8 cellular contexts compared by ENCODE assay signal in the genomic region with DNA sequence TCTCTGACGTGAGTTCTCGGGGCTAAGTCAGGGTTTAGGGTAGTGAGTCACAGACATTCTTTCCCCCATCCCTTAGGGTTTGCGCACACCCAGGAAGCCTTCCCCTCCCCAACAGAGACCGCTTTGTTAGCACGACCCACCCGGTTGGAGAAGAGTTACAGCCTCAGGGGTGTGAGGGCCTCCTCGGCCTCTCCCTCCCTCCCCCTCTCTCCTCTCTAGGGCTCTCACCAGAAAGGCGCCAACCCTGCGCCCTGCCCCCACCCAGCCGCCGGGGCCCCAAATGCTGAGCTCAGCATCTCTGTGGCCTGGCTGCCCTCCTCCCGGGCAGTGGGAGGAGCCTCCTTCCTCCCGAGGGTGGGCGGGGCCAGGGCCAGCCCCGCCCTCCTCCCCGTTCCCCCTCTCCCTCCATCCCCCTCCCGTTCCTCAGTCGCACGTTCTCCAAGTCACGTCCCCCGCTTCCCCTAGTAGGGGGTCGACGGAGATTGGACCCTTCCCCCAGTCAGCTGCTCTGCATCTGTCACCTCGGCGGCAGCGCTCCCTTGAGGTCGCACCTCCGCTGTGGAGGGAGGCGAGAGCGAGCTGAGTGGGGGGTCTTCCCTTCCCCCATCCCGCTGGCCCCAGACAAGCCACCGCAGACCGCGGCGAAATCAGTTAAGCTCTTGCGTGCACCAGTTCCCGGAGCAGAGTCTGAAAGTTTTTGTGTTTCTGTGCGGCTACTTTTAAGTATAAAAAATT. TPM values are rescaled to one million over a fixed set of nuclear protein-coding genes. Genes with fewer than 3 reads are reported as not detected.
DNase-seq lines count a peak whose midpoint lies in the region; ATAC-seq and TF ChIP-seq lines count a peak whose summit lies in the region.

No MANE protein-coding gene starts in this region.

- intact Hi-C loops in lower lobe of right lung (cut with DNase I): no loop called here

- peak overlapping the region; percentile 59 for H3K4me3 ChIP-seq in lower lobe of right lung

- no peak for TF ChIP-seq CTCF in lower lobe of right lung (IDR thresholded peaks at IDR 0.05)

- ATAC-seq in GM18861 (IDR thresholded peaks at IDR 0.05; ENCODE audit: unreplicated experiment) (peak; percentile 53), HG03066 (IDR thresholded peaks at IDR 0.05; ENCODE audit: low read depth, unreplicated experiment) (peak; percentile 51), lower lobe of right lung (peak; percentile 90 to 96)

- H3K27ac ChIP-seq in lower lobe of right lung: peak overlapping the region; percentile 92

- no peaks in the 10 kb centered on the region for H3K27me3 ChIP-seq in lower lobe of right lung (ENCODE audit: low read depth)

- H3K4me1 ChIP-seq in lower lobe of right lung: peaks cover 69% of the 10 kb centered on the region

- H3K36me3 ChIP-seq in lower lobe of right lung: no peaks in the 10 kb centered on the region

- DNase-seq in 8988T (peak; percentile 80), NCI-H524 (lab: John Stamatoyannopoulos, UW) (peak; percentile 63 to 90), ecto neural progenitor cell (ENCODE audit: low spot score) (peak; percentile 97), lower lobe of right lung (peak; percentile 87)
- peak; percentile 92 to 94 for DNase-seq in activated CD4-positive, alpha-beta T cell treated with anti-CD3 and anti-CD28 coated beads, Interleukin-2, amount 50 U/mL, for 48 hours
- peak in 2 of 3 experiments; percentile 61 to 62 for DNase-seq in stimulated activated CD4-positive, alpha-beta T cell treated with anti-CD3 and anti-CD28 coated beads, TNF-alpha, amount 100 ng/mL, for 4 hours (ENCODE audit: low read depth in 3 of 3)

- no peaks in the 10 kb centered on the region for H3K9me3 ChIP-seq in lower lobe of right lung

RNA-seq across cellular contexts. Expression of a gene that starts 13.0 kb away (rescaled TPM):
- 161 TPM for total RNA-seq in lower lobe of right lung

RNA-seq across cellular contexts. Expression of a gene that starts 44.7 kb away (rescaled TPM):
- total RNA-seq in lower lobe of right lung: 23.9 TPM

RNA-seq across cellular contexts. Expression of a gene that starts 44.9 kb away (rescaled TPM):
- total RNA-seq in lower lobe of right lung: 113 TPM

Comparison
In these comparisons a context has a peak if more than half of its experiments do, and no peak if none do; other contexts are left out.
1. Peak in every context shown above with its lines: DNase-seq, ATAC-seq, H3K4me3 ChIP-seq and H3K27ac ChIP-seq.